Comparison of ENCODE assay signal across 9 cellular contexts in the genomic region with DNA sequence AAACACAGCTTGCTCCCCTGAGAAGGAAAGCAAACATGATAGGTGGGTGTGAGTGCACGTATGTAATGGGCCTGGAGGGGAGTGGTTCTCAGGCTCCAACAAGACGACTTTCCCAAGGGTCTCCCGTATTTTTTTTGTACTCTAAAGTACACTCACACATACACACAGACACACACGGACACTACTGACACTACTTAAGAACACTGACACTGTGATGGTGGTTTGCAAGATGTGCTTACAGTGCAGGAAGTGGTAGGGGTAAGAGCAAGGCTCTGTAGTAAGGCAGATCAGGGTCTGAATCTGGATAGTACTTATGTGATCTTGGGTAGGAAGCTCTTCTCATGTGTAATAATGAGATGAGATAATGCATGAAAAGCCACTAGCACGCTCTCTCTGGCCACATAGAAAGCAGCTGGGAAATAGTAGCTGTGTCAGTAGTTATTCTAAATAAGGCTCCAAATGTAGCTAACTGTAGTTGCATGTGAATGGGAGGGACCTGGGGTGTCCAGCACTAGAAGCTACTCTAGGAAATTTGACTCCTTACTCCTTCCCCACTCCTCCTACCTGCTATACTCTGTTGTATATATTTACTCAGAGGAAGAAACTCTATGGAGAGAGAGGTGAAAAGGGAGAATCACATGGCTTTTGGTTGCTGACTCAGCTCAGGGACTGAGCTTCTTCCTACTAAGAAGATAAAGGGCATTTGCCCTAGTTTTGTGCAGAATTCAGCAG. TPM values are rescaled to one million over a fixed set of nuclear protein-coding genes. Genes with fewer than 3 reads are reported as not detected.
DNase-seq lines count a peak whose midpoint lies in the region; ATAC-seq and TF ChIP-seq lines count a peak whose summit lies in the region.
"Had no signal": no experiment of that assay in that cellular context is flagged by ENCODE, and none has a peak within 500 bp of the region (broad histone marks: within the 10 kb centered on the region; RNA-seq: fewer than 3 reads in every experiment).

No MANE protein-coding gene starts in this region.

- H3K4me3 Mint-ChIP-seq in activated T-cell treated with anti-CD3 and anti-CD28 coated beads, Interleukin-2, amount 50 U/mL, for 4 hours: no peak overlapping the region
- peak overlapping the region; percentile 3 to 43 for H3K4me3 Mint-ChIP-seq in effector memory CD8-positive, alpha-beta T cell
- H3K4me3 Mint-ChIP-seq in stimulated activated memory B cell treated with anti-CD40 and anti-IgM and Interleukin-4, amounts not matched to agents 10 μg/mL and 1 μg/mL and 100 μg/mL, for 72 hours: no peak overlapping the region

- no peaks in the 10 kb centered on the region for H3K36me3 Mint-ChIP-seq in activated T-cell treated with anti-CD3 and anti-CD28 coated beads, Interleukin-2, amount 50 U/mL, for 4 hours (ENCODE audit: insufficient read depth)
- no peaks in the 10 kb centered on the region for H3K36me3 Mint-ChIP-seq in effector memory CD8-positive, alpha-beta T cell (ENCODE audit: insufficient read depth)
- H3K36me3 Mint-ChIP-seq in stimulated activated memory B cell treated with anti-CD40 and anti-IgM and Interleukin-4, amounts not matched to agents 10 μg/mL and 1 μg/mL and 100 μg/mL, for 72 hours: no peaks in the 10 kb centered on the region

- no peak for DNase-seq in activated T-cell treated with anti-CD3 and anti-CD28 coated beads, Interleukin-2, amount 50 U/mL, for 4 hours
- DNase-seq in activated T-cell treated with anti-CD3 and anti-CD28 coated beads for 4 hours (no peak), NCI-H226 (peak; percentile 20), lower leg skin (ENCODE audit: low spot score in 2 of 2) (no peak)
- peak in 2 of 3 experiments; percentile 4 to 23 for DNase-seq in effector memory CD8-positive, alpha-beta T cell

- peak; percentile 90 to 91 for ATAC-seq in activated T-cell treated with anti-CD3 and anti-CD28 coated beads, Interleukin-2, amount 50 U/mL, for 4 hours
- peak; percentile 98 for ATAC-seq in effector memory CD8-positive, alpha-beta T cell (replicated peaks)
- peak; percentile 64 for ATAC-seq in stimulated activated memory B cell treated with anti-CD40 and anti-IgM and Interleukin-4, amounts not matched to agents 10 μg/mL and 1 μg/mL and 100 μg/mL, for 72 hours
- no peak for ATAC-seq in HG03025 (IDR thresholded peaks at IDR 0.05; ENCODE audit: low FRiP score, unreplicated experiment)
- no peak for ATAC-seq in GM21526 (IDR thresholded peaks at IDR 0.05; ENCODE audit: low FRiP score, unreplicated experiment)

- H3K4me3 ChIP-seq in lower leg skin (ENCODE audit: low read depth, poor library complexity, severe bottlenecking): no peak overlapping the region
- H3K4me3 ChIP-seq: HAP-1 had no signal

- no peaks in the 10 kb centered on the region for H3K27me3 Mint-ChIP-seq in activated T-cell treated with anti-CD3 and anti-CD28 coated beads, Interleukin-2, amount 50 U/mL, for 4 hours (ENCODE audit: low read depth)
- H3K27me3 Mint-ChIP-seq in effector memory CD8-positive, alpha-beta T cell: peaks cover 0 to 2% of the 10 kb centered on the region in 2 donors
- no peaks in the 10 kb centered on the region for H3K27me3 Mint-ChIP-seq in stimulated activated memory B cell treated with anti-CD40 and anti-IgM and Interleukin-4, amounts not matched to agents 10 μg/mL and 1 μg/mL and 100 μg/mL, for 72 hours

- H3K9me3 Mint-ChIP-seq in activated T-cell treated with anti-CD3 and anti-CD28 coated beads, Interleukin-2, amount 50 U/mL, for 4 hours: no peaks in the 10 kb centered on the region
- no peaks in the 10 kb centered on the region for H3K9me3 Mint-ChIP-seq in effector memory CD8-positive, alpha-beta T cell
- no peaks in the 10 kb centered on the region for H3K9me3 Mint-ChIP-seq in stimulated activated memory B cell treated with anti-CD40 and anti-IgM and Interleukin-4, amounts not matched to agents 10 μg/mL and 1 μg/mL and 100 μg/mL, for 72 hours

- 70 to 71% methylated on average over 5 of the region's 5 CpGs for WGBS in lower leg skin, 2 donors

- H3K27ac Mint-ChIP-seq in effector memory CD8-positive, alpha-beta T cell: peak overlapping the region; percentile 54 to 59
- H3K27ac Mint-ChIP-seq in stimulated activated memory B cell treated with anti-CD40 and anti-IgM and Interleukin-4, amounts not matched to agents 10 μg/mL and 1 μg/mL and 100 μg/mL, for 72 hours: no peak overlapping the region

- no peak for TF ChIP-seq POLR2A in lower leg skin (IDR thresholded peaks at IDR 0.05)

- intact Hi-C loops in lower leg skin (cut with DNase I; ENCODE audit: low total_unique reads): no loop called here

- TF ChIP-seq CTCF in lower leg skin (IDR thresholded peaks at IDR 0.05): no peak

- peaks cover 20% of the 10 kb centered on the region for H3K4me1 Mint-ChIP-seq in activated T-cell treated with anti-CD3 and anti-CD28 coated beads, Interleukin-2, amount 50 U/mL, for 4 hours (ENCODE audit: low read depth)
- H3K4me1 Mint-ChIP-seq in effector memory CD8-positive, alpha-beta T cell (ENCODE audit: low read depth in 2 of 2): peaks cover 14 to 16% of the 10 kb centered on the region in 2 donors
- peaks cover 29% of the 10 kb centered on the region for H3K4me1 Mint-ChIP-seq in stimulated activated memory B cell treated with anti-CD40 and anti-IgM and Interleukin-4, amounts not matched to agents 10 μg/mL and 1 μg/mL and 100 μg/mL, for 72 hours

RNA-seq across cellular contexts. Expression of a gene that starts 8.4 kb away (rescaled TPM):
- 10 to 100 TPM; 13.9 to 15.5 (median 14.8) TPM for total RNA-seq in activated T-cell treated with anti-CD3 and anti-CD28 coated beads, Interleukin-2, amount 50 U/mL, for 4 hours
- 10 to 100 TPM in 2 of 4 donors, 1 to 10 TPM in 2; 8.4 to 11.8 (median 10.1) TPM for total RNA-seq in lower leg skin

RNA-seq across cellular contexts. Expression of a gene that starts 35.8 kb away (rescaled TPM):
- 10 to 100 TPM in 2 of 3 donors, 1 to 10 TPM in 1; 7.6 to 12.5 (median 12.4) TPM for total RNA-seq in activated T-cell treated with anti-CD3 and anti-CD28 coated beads, Interleukin-2, amount 50 U/mL, for 4 hours
- 10 to 100 TPM; 17.9 to 29.5 (median 27.3) TPM for total RNA-seq in lower leg skin

RNA-seq across cellular contexts. Expression of a gene that starts 50.8 kb away (rescaled TPM):
- 10 to 100 TPM; 12.5 to 19.4 (median 15.6) TPM for total RNA-seq in activated T-cell treated with anti-CD3 and anti-CD28 coated beads, Interleukin-2, amount 50 U/mL, for 4 hours
- total RNA-seq in lower leg skin: 10 to 100 TPM; 17.4 to 24.9 (median 20.8) TPM

RNA-seq across cellular contexts. Expression of a gene that starts 50.9 kb away (rescaled TPM):
- total RNA-seq in activated T-cell treated with anti-CD3 and anti-CD28 coated beads, Interleukin-2, amount 50 U/mL, for 4 hours: under 1 TPM; 0.13 to 0.46 (median 0.27) TPM
- 1 to 10 TPM; 1.5 to 9.1 (median 2.3) TPM for total RNA-seq in lower leg skin

Comparison
In these comparisons a context has a peak if more than half of its experiments do, and no peak if none do; other contexts are left out.
1. ATAC-seq: peak in activated T-cell treated with anti-CD3 and anti-CD28 coated beads, Interleukin-2, amount 50 U/mL, for 4 hours (2 of 2), effector memory CD8-positive, alpha-beta T cell (single experiment) and stimulated activated memory B cell treated with anti-CD40 and anti-IgM and Interleukin-4, amounts not matched to agents 10 μg/mL and 1 μg/mL and 100 μg/mL, for 72 hours (single experiment); none in HG03025 (single experiment) and GM21526 (single experiment).
2. DNase-seq: peak in NCI-H226 (single experiment) and effector memory CD8-positive, alpha-beta T cell (2 of 3); none in activated T-cell treated with anti-CD3 and anti-CD28 coated beads, Interleukin-2, amount 50 U/mL, for 4 hours (single experiment), activated T-cell treated with anti-CD3 and anti-CD28 coated beads for 4 hours (single experiment) and lower leg skin (0 of 2).
3. H3K4me3 Mint-ChIP-seq: peak in effector memory CD8-positive, alpha-beta T cell (2 of 2); none in activated T-cell treated with anti-CD3 and anti-CD28 coated beads, Interleukin-2, amount 50 U/mL, for 4 hours (single experiment) and stimulated activated memory B cell treated with anti-CD40 and anti-IgM and Interleukin-4, amounts not matched to agents 10 μg/mL and 1 μg/mL and 100 μg/mL, for 72 hours (single experiment).